12 cellular contexts compared by ENCODE assay signal in the genomic region with DNA sequence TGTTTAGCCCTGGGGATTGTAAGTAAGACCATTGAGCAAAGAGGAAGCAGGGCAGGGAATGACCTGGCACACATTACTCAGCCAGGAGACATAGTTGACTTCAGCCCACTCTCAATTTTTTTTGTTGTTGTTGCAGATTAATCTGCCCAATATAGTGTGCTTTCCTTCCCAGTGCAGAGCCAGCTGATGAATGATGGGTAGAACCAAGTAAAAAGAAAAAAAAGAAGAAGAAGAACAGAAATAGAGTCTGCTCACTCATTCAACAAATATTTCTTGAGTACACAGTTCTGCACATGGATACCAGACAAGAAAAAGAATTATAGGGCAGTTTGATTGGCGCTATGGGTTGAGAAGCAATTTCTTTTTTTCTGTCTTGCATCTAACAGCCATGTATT.
DNase-seq lines count a peak whose midpoint lies in the region; ATAC-seq and TF ChIP-seq lines count a peak whose summit lies in the region.
"Had no signal": no experiment of that assay in that cellular context is flagged by ENCODE, and none has a peak within 500 bp of the region (broad histone marks: within the 10 kb centered on the region; RNA-seq: fewer than 3 reads in every experiment).

No MANE protein-coding gene starts in this region.

- H3K4me1 ChIP-seq in fibroblast of lung (ENCODE audit: control insufficient read depth, extremely low read depth, insufficient read depth, low read length): peaks cover 5% of the 10 kb centered on the region
- peaks cover 8% of the 10 kb centered on the region for H3K4me1 ChIP-seq in smooth muscle cell (ENCODE audit: low read depth)

- 71% methylated on average over 1 of the region's 1 CpG for WGBS in smooth muscle cell (ENCODE audit: low lambda C conversion rate)

- ATAC-seq in activated B cell treated with CpG ODN at 0.5 μM for 24 hours (ENCODE audit: low read depth): no peak
- ATAC-seq in WTC11: no peak
- ATAC-seq in GM21717 (IDR thresholded peaks at IDR 0.05; ENCODE audit: unreplicated experiment): no peak

- H3K9me3 ChIP-seq in fibroblast of lung (ENCODE audit: control insufficient read depth, insufficient read depth, low read depth, low read length) (no peaks in the 10 kb centered on the region), smooth muscle cell (replicated peaks; ENCODE audit: low read depth) (no peaks in the 10 kb centered on the region)
- H3K9me3 ChIP-seq: suprapubic skin had no signal

- H3K4me3 ChIP-seq in fibroblast of lung (replicated peaks in 1 of 4; ENCODE audit: control extremely low read depth in 1 of 4, insufficient read depth in 1 of 4, low read depth in 3 of 4, low read length in 4 of 4): no peak overlapping the region
- H3K4me3 ChIP-seq in smooth muscle cell: no peak overlapping the region
- H3K4me3 ChIP-seq: cardiac muscle cell, suprapubic skin had no signal

- H3K4me1 Mint-ChIP-seq in activated B cell treated with CpG ODN at 0.5 μM for 24 hours: peaks cover 98% of the 10 kb centered on the region
- peaks cover 19% of the 10 kb centered on the region for H3K4me1 Mint-ChIP-seq in WTC11

- H3K79me2 ChIP-seq in fibroblast of lung (ENCODE audit: control insufficient read depth, insufficient read depth, low read length): no peaks in the 10 kb centered on the region
- no peaks in the 10 kb centered on the region for H3K79me2 ChIP-seq in smooth muscle cell (ENCODE audit: low read depth)

- no peaks in the 10 kb centered on the region for H3K27me3 ChIP-seq in fibroblast of lung (ENCODE audit: control insufficient read depth, insufficient read depth, low read length)
- no peaks in the 10 kb centered on the region for H3K27me3 ChIP-seq in smooth muscle cell (ENCODE audit: low read depth)

- no peak overlapping the region for H2AFZ ChIP-seq in fibroblast of lung (ENCODE audit: low read length)
- H2AFZ ChIP-seq in smooth muscle cell (ENCODE audit: low read depth): no peak overlapping the region

- peaks cover 10% of the 10 kb centered on the region for H3F3A ChIP-seq in smooth muscle cell (ENCODE audit: low read depth)

- H3K27me3 Mint-ChIP-seq in activated B cell treated with CpG ODN at 0.5 μM for 24 hours: no peaks in the 10 kb centered on the region
- H3K27me3 Mint-ChIP-seq in WTC11 (ENCODE audit: low read depth): no peaks in the 10 kb centered on the region

- no peak overlapping the region for H3K4me2 ChIP-seq in fibroblast of lung (ENCODE audit: extremely low read depth, insufficient read depth, low read length)
- H3K4me2 ChIP-seq in smooth muscle cell: peak overlapping the region; percentile 36

- H4K20me1 ChIP-seq in fibroblast of lung (ENCODE audit: control insufficient read depth, extremely low read depth, insufficient read depth, low read length) (no peaks in the 10 kb centered on the region), smooth muscle cell (ENCODE audit: low read depth) (no peaks in the 10 kb centered on the region)

- peak; percentile 55 for DNase-seq in DMS53 (lab: John Stamatoyannopoulos, UW)
- no peak for DNase-seq in DMS53 treated with DMSO at 0.1 percent for 48 hours (lab: John Stamatoyannopoulos, UW; ENCODE audit: unreplicated experiment)
- DNase-seq in activated B cell treated with CpG ODN at 0.5 μM for 24 hours: no peak
- peak; percentile 25 to 78 for DNase-seq in fibroblast of lung (ENCODE audit: low read depth in 2 of 2)
- no peak for DNase-seq in smooth muscle cell (lab: John Stamatoyannopoulos, UW; ENCODE audit: unreplicated experiment)
- DNase-seq in WTC11 (ENCODE audit: low spot score): no peak
- no peak for DNase-seq in LoVo (ENCODE audit: low spot score)
- DNase-seq: NCI-H446 had no signal

- H3K9ac ChIP-seq in fibroblast of lung (ENCODE audit: insufficient read depth, low read length) (no peak overlapping the region), smooth muscle cell (ENCODE audit: low read depth) (no peak overlapping the region)

- CTCF ChIA-PET in activated B cell treated with CpG ODN at 0.5 μM for 24 hours (lab: Charles Lee): no interaction called here
- CTCF ChIA-PET in WTC11 (lab: Charles Lee): interaction anchor here (1.4 kb wide), 1 partner anchor 337 kb away, joined by 6 read pairs; no protein-coding TSS in a partner anchor

- H3K27ac Mint-ChIP-seq in activated B cell treated with CpG ODN at 0.5 μM for 24 hours (peak overlapping the region; percentile 99), WTC11 (no peak overlapping the region)

- H3K36me3 ChIP-seq in fibroblast of lung (ENCODE audit: control insufficient read depth, insufficient read depth, low read length) (no peaks in the 10 kb centered on the region), smooth muscle cell (ENCODE audit: low read depth) (no peaks in the 10 kb centered on the region)
- H3K36me3 ChIP-seq: cardiac muscle cell, suprapubic skin had no signal

- H3K36me3 Mint-ChIP-seq in activated B cell treated with CpG ODN at 0.5 μM for 24 hours (ENCODE audit: low read depth) (no peaks in the 10 kb centered on the region), WTC11 (no peaks in the 10 kb centered on the region)

- POLR2A ChIA-PET in activated B cell treated with CpG ODN at 0.5 μM for 24 hours (lab: Charles Lee): interaction anchor here (0.5 kb wide), 1 partner anchor 24 kb away, joined by 5 read pairs; no protein-coding TSS in a partner anchor
- POLR2A ChIA-PET in WTC11 (lab: Charles Lee): no interaction called here

- intact Hi-C loops in activated B cell treated with CpG ODN at 0.5 μM for 24 hours (cut with micrococcal nuclease): no loop called here

- H3K9me3 Mint-ChIP-seq in activated B cell treated with CpG ODN at 0.5 μM for 24 hours: no peaks in the 10 kb centered on the region
- H3K9me3 Mint-ChIP-seq in WTC11: no peaks in the 10 kb centered on the region

- H3K4me3 Mint-ChIP-seq in activated B cell treated with CpG ODN at 0.5 μM for 24 hours (peak overlapping the region; percentile 40), WTC11 (no peak overlapping the region)

- no peak overlapping the region for H3K27ac ChIP-seq in fibroblast of lung (ENCODE audit: insufficient read depth, low read length)
- no peak overlapping the region for H3K27ac ChIP-seq in smooth muscle cell (ENCODE audit: low read depth)
- H3K27ac ChIP-seq: 22Rv1, cardiac muscle cell, suprapubic skin had no signal

- TF ChIP-seq CTCF in activated B cell treated with CpG ODN at 0.5 μM for 24 hours (IDR thresholded peaks at IDR 0.05) (no peak), fibroblast of lung (conservative IDR thresholded peaks at IDR 0.05 in 1 of 2, IDR thresholded peaks at IDR 0.05 in 1 of 2; ENCODE audit: low read depth in 1 of 2, low read length in 2 of 2) (no peak), smooth muscle cell (IDR thresholded peaks at IDR 0.05; ENCODE audit: borderline replicate concordance, insufficient read depth, poor library complexity, severe bottlenecking) (no peak), WTC11 (IDR thresholded peaks at IDR 0.05) (no peak)

TF ChIP-seq in WTC11, 78 proteins besides CTCF, POLR2A, EP300 and RAD21:
- TF ChIP-seq CREM (CRISPR knock-in tag; IDR thresholded peaks at IDR 0.05) (no peak), ZBTB21 (CRISPR knock-in tag; IDR thresholded peaks at IDR 0.05; ENCODE audit: borderline replicate concordance) (no peak), MYBL2 (CRISPR knock-in tag; IDR thresholded peaks at IDR 0.05) (no peak), ZNF219 (CRISPR knock-in tag; IDR thresholded peaks at IDR 0.05; ENCODE audit: borderline replicate concordance) (no peak), SMAD4 (CRISPR knock-in tag; IDR thresholded peaks at IDR 0.05) (no peak), ZNF423 (CRISPR knock-in tag; IDR thresholded peaks at IDR 0.05) (no peak), ETV6 (CRISPR knock-in tag; IDR thresholded peaks at IDR 0.05) (no peak)
- TF ChIP-seq, protein P1, sequence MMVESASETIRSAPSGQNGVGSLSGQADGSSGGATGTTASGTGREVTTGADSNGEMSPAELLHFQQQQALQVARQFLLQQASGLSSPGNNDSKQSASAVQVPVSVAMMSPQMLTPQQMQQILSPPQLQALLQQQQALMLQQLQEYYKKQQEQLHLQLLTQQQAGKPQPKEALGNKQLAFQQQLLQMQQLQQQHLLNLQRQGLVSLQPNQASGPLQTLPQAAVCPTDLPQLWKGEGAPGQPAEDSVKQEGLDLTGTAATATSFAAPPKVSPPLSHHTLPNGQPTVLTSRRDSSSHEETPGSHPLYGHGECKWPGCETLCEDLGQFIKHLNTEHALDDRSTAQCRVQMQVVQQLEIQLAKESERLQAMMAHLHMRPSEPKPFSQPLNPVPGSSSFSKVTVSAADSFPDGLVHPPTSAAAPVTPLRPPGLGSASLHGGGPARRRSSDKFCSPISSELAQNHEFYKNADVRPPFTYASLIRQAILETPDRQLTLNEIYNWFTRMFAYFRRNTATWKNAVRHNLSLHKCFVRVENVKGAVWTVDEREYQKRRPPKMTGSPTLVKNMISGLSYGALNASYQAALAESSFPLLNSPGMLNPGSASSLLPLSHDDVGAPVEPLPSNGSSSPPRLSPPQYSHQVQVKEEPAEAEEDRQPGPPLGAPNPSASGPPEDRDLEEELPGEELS (CRISPR knock-in tag; IDR thresholded peaks at IDR 0.05): no peak
- TF ChIP-seq, protein P2, sequence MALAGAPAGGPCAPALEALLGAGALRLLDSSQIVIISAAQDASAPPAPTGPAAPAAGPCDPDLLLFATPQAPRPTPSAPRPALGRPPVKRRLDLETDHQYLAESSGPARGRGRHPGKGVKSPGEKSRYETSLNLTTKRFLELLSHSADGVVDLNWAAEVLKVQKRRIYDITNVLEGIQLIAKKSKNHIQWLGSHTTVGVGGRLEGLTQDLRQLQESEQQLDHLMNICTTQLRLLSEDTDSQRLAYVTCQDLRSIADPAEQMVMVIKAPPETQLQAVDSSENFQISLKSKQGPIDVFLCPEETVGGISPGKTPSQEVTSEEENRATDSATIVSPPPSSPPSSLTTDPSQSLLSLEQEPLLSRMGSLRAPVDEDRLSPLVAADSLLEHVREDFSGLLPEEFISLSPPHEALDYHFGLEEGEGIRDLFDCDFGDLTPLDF (CRISPR knock-in tag; IDR thresholded peaks at IDR 0.05): no peak

Comparison
In these comparisons a context has a peak if more than half of its experiments do, and no peak if none do; other contexts are left out.
1. DNase-seq: peak in DMS53 (single experiment) and fibroblast of lung (2 of 2); none in DMS53 treated with DMSO at 0.1 percent for 48 hours (single experiment), activated B cell treated with CpG ODN at 0.5 μM for 24 hours (single experiment), smooth muscle cell (single experiment), WTC11 (single experiment) and LoVo (single experiment).